In the genomic region with DNA sequence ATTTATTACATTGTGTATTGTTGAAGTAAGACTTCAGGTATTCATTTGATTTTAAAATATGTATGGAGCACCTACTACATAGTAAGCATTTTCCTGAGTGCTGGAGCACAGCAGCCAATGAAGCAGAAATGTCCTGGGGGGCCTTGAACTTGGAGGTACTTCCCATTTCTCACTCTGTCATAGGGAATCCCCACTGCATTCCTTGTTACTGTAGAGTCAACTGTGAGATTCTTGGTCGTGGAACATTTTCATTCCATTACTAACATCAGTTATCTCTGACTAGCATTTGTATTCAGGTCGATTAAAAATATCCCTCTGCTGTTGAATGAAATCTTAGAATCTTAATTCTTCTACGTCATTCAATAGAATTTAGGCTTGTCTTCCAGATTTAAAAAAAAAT, we compare ENCODE assay signal across 22 cellular contexts.
DNase-seq lines count a peak whose midpoint lies in the region; ATAC-seq, FAIRE-seq and TF ChIP-seq lines count a peak whose summit lies in the region.
"Had no signal": no experiment of that assay in that cellular context is flagged by ENCODE, and none has a peak within 500 bp of the region (broad histone marks: within the 10 kb centered on the region; RNA-seq: fewer than 3 reads in every experiment).

No MANE protein-coding gene starts in this region.

- 35% methylated on average over 3 of the region's 3 CpGs for WGBS in A549 (ENCODE audit: missing lambda C conversion rate)

- POLR2A ChIA-PET in A549 (lab: Yijun Ruan, JAX) (no interaction called here), endothelial cell of umbilical vein (lab: Charles Lee) (no interaction called here)
- POLR2A ChIA-PET in naive thymus-derived CD8-positive, alpha-beta T cell (lab: Charles Lee): no interaction called here

- no peak overlapping the region for H3K4me3 Mint-ChIP-seq in naive thymus-derived CD8-positive, alpha-beta T cell
- H3K4me3 Mint-ChIP-seq: activated CD4-positive, alpha-beta memory T cell treated with anti-CD3 and anti-CD28 coated beads for 36 hours; activated naive CD8-positive, alpha-beta T cell treated with anti-CD3 and anti-CD28 coated beads, Interleukin-2, amount 50 U/mL, for 24 hours; naive B cell had no signal

- ATAC-seq in A549 (peak in 1 of 2 experiments; percentile 36; a peak in 2 of 6 replicates), HG03378 (IDR thresholded peaks at IDR 0.05; ENCODE audit: unreplicated experiment) (no peak), GM21619 (IDR thresholded peaks at IDR 0.05; ENCODE audit: unreplicated experiment) (no peak)
- ATAC-seq in naive thymus-derived CD8-positive, alpha-beta T cell: no peak
- ATAC-seq: activated naive CD8-positive, alpha-beta T cell treated with anti-CD3 and anti-CD28 coated beads, Interleukin-2, amount 50 U/mL, for 24 hours; gastrocnemius medialis had no signal

- no peak overlapping the region for H3K4me2 ChIP-seq in A549
- H3K4me2 ChIP-seq in endothelial cell of umbilical vein (ENCODE audit: insufficient read depth, low read length): no peak overlapping the region
- H3K4me2 ChIP-seq: BLaER1 treated with 17β-estradiol and CSF1 and Interleukin-3, amounts not matched to agents 10 nM and 100 nM had no signal

- CTCF ChIA-PET in A549 (lab: Yijun Ruan, JAX): no interaction called here
- CTCF ChIA-PET in endothelial cell of umbilical vein (lab: Charles Lee): no interaction called here

- H3K9me3 Mint-ChIP-seq in naive thymus-derived CD8-positive, alpha-beta T cell: no peaks in the 10 kb centered on the region
- H3K9me3 Mint-ChIP-seq: activated CD4-positive, alpha-beta memory T cell treated with anti-CD3 and anti-CD28 coated beads for 36 hours; activated naive CD8-positive, alpha-beta T cell treated with anti-CD3 and anti-CD28 coated beads, Interleukin-2, amount 50 U/mL, for 24 hours; naive B cell had no signal

- BruUV-seq in endothelial cell of umbilical vein (replicated peaks; lab: Mats Ljungman, UMichigan): no TSS peak

- H2AFZ ChIP-seq in endothelial cell of umbilical vein (ENCODE audit: low read depth, low read length): no peak overlapping the region

- DNase-seq in A549 (ENCODE audit: low read depth in 1 of 2, low spot score in 1 of 2) (no peak), T1000 (lab: John Stamatoyannopoulos, UW) (peak; percentile 18), endothelial cell of umbilical vein (ENCODE audit: low read depth, low spot score) (peak; percentile 49), kidney glomerular epithelial cell (lab: John Stamatoyannopoulos, UW) (peak; percentile 62), OCI-M2 (lab: John Stamatoyannopoulos, UW; ENCODE audit: unreplicated experiment) (no peak)
- no peak for DNase-seq in naive thymus-derived CD8-positive, alpha-beta T cell
- DNase-seq: activated CD4-positive, alpha-beta memory T cell treated with anti-CD3 and anti-CD28 coated beads for 36 hours; activated CD4-positive, CD25-positive, alpha-beta regulatory T cell; activated effector memory CD4-positive, alpha-beta T cell treated with anti-CD3 and anti-CD28 coated beads, Interleukin-2, amount 50 U/mL, for 16 hours; activated naive CD8-positive, alpha-beta T cell treated with anti-CD3 and anti-CD28 coated beads, Interleukin-2, amount 50 U/mL, for 24 hours; activated T-cell treated with anti-CD3 and anti-CD28 coated beads for 4 hours; gastrocnemius medialis; kidney; naive B cell; NCI-H1417 treated with DMSO at 0.1 percent for 48 hours; NCI-H2171 treated with DMSO at 0.1 percent for 48 hours; NCI-H526 treated with DMSO at 0.1 percent for 48 hours; pancreas had no signal

- H3K9ac ChIP-seq in endothelial cell of umbilical vein (replicated peaks; ENCODE audit: extremely low read depth, insufficient read depth, low read length): no peak overlapping the region
- H3K9ac ChIP-seq: BLaER1 treated with 17β-estradiol and CSF1 and Interleukin-3, amounts not matched to agents 10 nM and 100 nM had no signal

- H3K27ac Mint-ChIP-seq in naive thymus-derived CD8-positive, alpha-beta T cell: no peak overlapping the region
- H3K27ac Mint-ChIP-seq: activated CD4-positive, alpha-beta memory T cell treated with anti-CD3 and anti-CD28 coated beads for 36 hours; activated naive CD8-positive, alpha-beta T cell treated with anti-CD3 and anti-CD28 coated beads, Interleukin-2, amount 50 U/mL, for 24 hours; naive B cell had no signal

- H3K9me3 ChIP-seq in A549: no peaks in the 10 kb centered on the region
- H3K9me3 ChIP-seq in endothelial cell of umbilical vein (replicated peaks; ENCODE audit: control insufficient read depth, insufficient read depth, low read length): no peaks in the 10 kb centered on the region
- H3K9me3 ChIP-seq: BLaER1 treated with 17β-estradiol and CSF1 and Interleukin-3, amounts not matched to agents 10 nM and 100 nM; gastrocnemius medialis; pancreas had no signal

- no peaks in the 10 kb centered on the region for H3K36me3 ChIP-seq in endothelial cell of umbilical vein (ENCODE audit: control insufficient read depth in 2 of 2, extremely low read depth in 1 of 2, insufficient read depth in 2 of 2, low read length in 2 of 2)
- H3K36me3 ChIP-seq: BLaER1 treated with 17β-estradiol and CSF1 and Interleukin-3, amounts not matched to agents 10 nM and 100 nM; gastrocnemius medialis; pancreas had no signal

- H3K9me1 ChIP-seq in endothelial cell of umbilical vein (replicated peaks; ENCODE audit: control insufficient read depth, extremely low read depth, insufficient read depth, low read length): no peaks in the 10 kb centered on the region

- TF ChIP-seq EP300 in A549 (IDR thresholded peaks at IDR 0.05): no peak

- FAIRE-seq in A549 (lab: Jason Lieb, UNC) (peak; percentile 13), endothelial cell of umbilical vein (lab: Jason Lieb, UNC) (no peak)
- FAIRE-seq: H1, kidney had no signal

- TF ChIP-seq POLR2A in A549 (IDR thresholded peaks at IDR 0.05; ENCODE audit: low read length) (no peak), endothelial cell of umbilical vein (IDR thresholded peaks at IDR 0.05; ENCODE audit: low read depth, low read length) (no peak)

- H3K27me3 Mint-ChIP-seq in naive thymus-derived CD8-positive, alpha-beta T cell: peaks cover 0 to 2% (median 1%) of the 10 kb centered on the region in 5 donors
- H3K27me3 Mint-ChIP-seq: activated CD4-positive, alpha-beta memory T cell treated with anti-CD3 and anti-CD28 coated beads for 36 hours; activated naive CD8-positive, alpha-beta T cell treated with anti-CD3 and anti-CD28 coated beads, Interleukin-2, amount 50 U/mL, for 24 hours; naive B cell had no signal

- no peak overlapping the region for H3K4me3 ChIP-seq in A549
- H3K4me3 ChIP-seq in endothelial cell of umbilical vein (replicated peaks in 1 of 3; ENCODE audit: insufficient read depth in 1 of 3, low read depth in 1 of 3, low read length in 3 of 3): no peak overlapping the region
- H3K4me3 ChIP-seq: BLaER1 treated with 17β-estradiol and CSF1 and Interleukin-3, amounts not matched to agents 10 nM and 100 nM; gastrocnemius medialis; pancreas had no signal

- peaks cover 19% of the 10 kb centered on the region; the same call in 1 of the 3 replicates for H3K4me1 ChIP-seq in A549
- peaks cover 26% of the 10 kb centered on the region for H3K4me1 ChIP-seq in endothelial cell of umbilical vein (ENCODE audit: control insufficient read depth, extremely low read depth, insufficient read depth, low read length)
- H3K4me1 ChIP-seq: pancreas had no signal

- H3K27ac ChIP-seq in A549 (no peak overlapping the region), endothelial cell of umbilical vein (ENCODE audit: insufficient read depth, low read depth, low read length) (no peak overlapping the region)
- H3K27ac ChIP-seq: BLaER1 treated with 17β-estradiol and CSF1 and Interleukin-3, amounts not matched to agents 10 nM and 100 nM; pancreas had no signal

- no peak for TF ChIP-seq RAD21 in A549 (conservative IDR thresholded peaks at IDR 0.05 in 1 of 2, IDR thresholded peaks at IDR 0.05 in 1 of 2)

- peaks cover 26% of the 10 kb centered on the region for H3K79me2 ChIP-seq in endothelial cell of umbilical vein (ENCODE audit: control insufficient read depth, insufficient read depth, low read length)

- dilution Hi-C loops in endothelial cell of umbilical vein (cut with MboI; ENCODE audit: extremely low pct_ligation_motif_present, low sequenced_read_pairs): no loop called here

- H3K36me3 Mint-ChIP-seq in naive thymus-derived CD8-positive, alpha-beta T cell: no peaks in the 10 kb centered on the region
- H3K36me3 Mint-ChIP-seq: activated CD4-positive, alpha-beta memory T cell treated with anti-CD3 and anti-CD28 coated beads for 36 hours; naive B cell had no signal

- TF ChIP-seq CTCF in A549 (IDR thresholded peaks at IDR 0.05) (no peak), endothelial cell of umbilical vein (IDR thresholded peaks at IDR 0.05; ENCODE audit: extremely low read depth in 1 of 2, insufficient read depth in 1 of 2, low read depth in 1 of 2, low read length in 2 of 2) (no peak)

- H3K27me3 ChIP-seq in endothelial cell of umbilical vein (ENCODE audit: control insufficient read depth in 2 of 2, insufficient read depth in 2 of 2, low read length in 2 of 2): no peaks in the 10 kb centered on the region
- H3K27me3 ChIP-seq: BLaER1 treated with 17β-estradiol and CSF1 and Interleukin-3, amounts not matched to agents 10 nM and 100 nM; gastrocnemius medialis; pancreas had no signal

- no peaks in the 10 kb centered on the region for H3K4me1 Mint-ChIP-seq in naive thymus-derived CD8-positive, alpha-beta T cell
- H3K4me1 Mint-ChIP-seq: activated naive CD8-positive, alpha-beta T cell treated with anti-CD3 and anti-CD28 coated beads, Interleukin-2, amount 50 U/mL, for 24 hours; naive B cell had no signal

- intact Hi-C loops in endothelial cell of umbilical vein (cut with micrococcal nuclease): no loop called here

- H4K20me1 ChIP-seq in endothelial cell of umbilical vein (replicated peaks; ENCODE audit: control insufficient read depth, extremely low read depth, insufficient read depth, low read length): no peaks in the 10 kb centered on the region
- H4K20me1 ChIP-seq: BLaER1 treated with 17β-estradiol and CSF1 and Interleukin-3, amounts not matched to agents 10 nM and 100 nM had no signal

TF ChIP-seq in A549, 52 proteins besides CTCF, POLR2A, EP300 and RAD21 (continues in another document):
- TF ChIP-seq, protein P1, sequence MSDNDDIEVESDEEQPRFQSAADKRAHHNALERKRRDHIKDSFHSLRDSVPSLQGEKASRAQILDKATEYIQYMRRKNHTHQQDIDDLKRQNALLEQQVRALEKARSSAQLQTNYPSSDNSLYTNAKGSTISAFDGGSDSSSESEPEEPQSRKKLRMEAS (IDR thresholded peaks at IDR 0.05): no peak
- TF ChIP-seq NR3C1 (IDR thresholded peaks at IDR 0.05) (no peak), KDM5A (IDR thresholded peaks at IDR 0.05) (no peak), GATA3 (IDR thresholded peaks at IDR 0.05; ENCODE audit: borderline replicate concordance) (no peak)

TF ChIP-seq in endothelial cell of umbilical vein, 7 proteins besides CTCF, POLR2A, EP300 and RAD21 (continues in another document):
- TF ChIP-seq EZH2 (IDR thresholded peaks at IDR 0.05; ENCODE audit: borderline replicate concordance, low read depth, low read length, severe bottlenecking) (no peak), JUN (IDR thresholded peaks at IDR 0.05; ENCODE audit: borderline replicate concordance, insufficient read depth, insufficient read length, low read depth) (no peak), POLR2AphosphoS5 (IDR thresholded peaks at IDR 0.05; ENCODE audit: insufficient read depth, low read depth, low read length) (no peak), MYC (IDR thresholded peaks at IDR 0.05; ENCODE audit: low read depth, low read length) (no peak), GATA2 (IDR thresholded peaks at IDR 0.05; ENCODE audit: insufficient read depth, insufficient read length, low read depth, low read length) (no peak)

Comparison
In these comparisons a context has a peak if more than half of its experiments do, and no peak if none do; other contexts are left out.
1. DNase-seq: peak in T1000 (single experiment), endothelial cell of umbilical vein (single experiment) and kidney glomerular epithelial cell (single experiment); none in A549 (0 of 2), naive thymus-derived CD8-positive, alpha-beta T cell (0 of 10) and OCI-M2 (single experiment).